ENCODE assay signal across 34 cellular contexts in genomic region chr18:12823892-12824291, GRCh38.
"Had no signal": no experiment of that assay in that cellular context is flagged by ENCODE, and none has a peak within 500 bp of the region (broad histone marks: within the 10 kb centered on the region; RNA-seq: fewer than 3 reads in every experiment).

No MANE protein-coding gene starts in this region.

- H3K9ac ChIP-seq: KMS-11 had no signal

- ATAC-seq: activated naive CD8-positive, alpha-beta T cell treated with anti-CD3 and anti-CD28 coated beads, Interleukin-2, amount 50 U/mL, for 24 hours; PC-3; Right ventricle myocardium inferior; SK-N-SH treated with all-trans-retinoic acid at 6 μM for 48 hours; T-cell; T-helper 17 cell had no signal

- DNase-seq: activated CD4-positive, alpha-beta memory T cell treated with anti-CD3 and anti-CD28 coated beads, Interleukin-2, amount 10 ng/mL, durations not matched to agents 7 days and 5 days; activated CD4-positive, alpha-beta T cell treated with anti-CD3 and anti-CD28 coated beads for 1 hour; activated CD4-positive, alpha-beta T cell treated with anti-CD3 and anti-CD28 coated beads for 48 hours; activated CD4-positive, CD25-positive, alpha-beta regulatory T cell; activated gamma-delta T cell; activated naive CD4-positive, alpha-beta T cell treated with Interleukin-2 at 50 U/mL for 16 hours; activated naive CD8-positive, alpha-beta T cell treated with anti-CD3 and anti-CD28 coated beads, Interleukin-2, amount 50 U/mL, for 24 hours; activated T-cell treated with anti-CD3 and anti-CD28 coated beads, Interleukin-2, amount 50 U/mL, for 24 hours; anterior cingulate cortex; caudate nucleus; cerebellar nuclear complex; MM.1S; NCI-H1092 treated with DMSO at 0.1 percent for 48 hours; NCI-H1417; NCI-H146; NCI-H187; NCI-H2029 treated with DMSO at 0.1 percent for 48 hours; NCI-H2107; NCI-H2171; NCI-H510A; NCI-H526; NCI-H748 treated with DMSO at 0.1 percent for 48 hours; NK-92 treated with Interleukin-12 subunit alpha and Interleukin-12 subunit beta, amount 100 ng/mL, for 24 hours; PC-3; SIG-M5; T-cell; T-helper 17 cell; WERI-Rb-1 had no signal

- H3K4me2 ChIP-seq: KMS-11 had no signal

- H3K27me3 Mint-ChIP-seq: activated CD4-positive, alpha-beta memory T cell treated with anti-CD3 and anti-CD28 coated beads, Interleukin-2, amount 10 ng/mL, durations not matched to agents 7 days and 5 days; activated naive CD8-positive, alpha-beta T cell; activated naive CD8-positive, alpha-beta T cell treated with anti-CD3 and anti-CD28 coated beads, Interleukin-2, amount 50 U/mL, for 24 hours; activated T-cell treated with anti-CD3 and anti-CD28 coated beads, Interleukin-2, amount 50 U/mL, for 24 hours; brain; T-cell; T-helper 17 cell had no signal

- H3K9me3 Mint-ChIP-seq: activated naive CD8-positive, alpha-beta T cell treated with anti-CD3 and anti-CD28 coated beads, Interleukin-2, amount 50 U/mL, for 24 hours had no signal

- H3K4me3 Mint-ChIP-seq: activated CD4-positive, alpha-beta memory T cell treated with anti-CD3 and anti-CD28 coated beads, Interleukin-2, amount 10 ng/mL, durations not matched to agents 7 days and 5 days; activated naive CD8-positive, alpha-beta T cell; activated naive CD8-positive, alpha-beta T cell treated with anti-CD3 and anti-CD28 coated beads, Interleukin-2, amount 50 U/mL, for 24 hours; activated T-cell treated with anti-CD3 and anti-CD28 coated beads, Interleukin-2, amount 50 U/mL, for 24 hours; brain; T-cell; T-helper 17 cell had no signal

- H3K27ac Mint-ChIP-seq: activated CD4-positive, alpha-beta memory T cell treated with anti-CD3 and anti-CD28 coated beads, Interleukin-2, amount 10 ng/mL, durations not matched to agents 7 days and 5 days; activated naive CD8-positive, alpha-beta T cell; activated naive CD8-positive, alpha-beta T cell treated with anti-CD3 and anti-CD28 coated beads, Interleukin-2, amount 50 U/mL, for 24 hours; activated T-cell treated with anti-CD3 and anti-CD28 coated beads, Interleukin-2, amount 50 U/mL, for 24 hours; brain; T-cell had no signal

- H3K27ac ChIP-seq: KMS-11, RWPE1, WERI-Rb-1 had no signal
